Comparison of ENCODE assay signal across 18 cellular contexts in the genomic region with DNA sequence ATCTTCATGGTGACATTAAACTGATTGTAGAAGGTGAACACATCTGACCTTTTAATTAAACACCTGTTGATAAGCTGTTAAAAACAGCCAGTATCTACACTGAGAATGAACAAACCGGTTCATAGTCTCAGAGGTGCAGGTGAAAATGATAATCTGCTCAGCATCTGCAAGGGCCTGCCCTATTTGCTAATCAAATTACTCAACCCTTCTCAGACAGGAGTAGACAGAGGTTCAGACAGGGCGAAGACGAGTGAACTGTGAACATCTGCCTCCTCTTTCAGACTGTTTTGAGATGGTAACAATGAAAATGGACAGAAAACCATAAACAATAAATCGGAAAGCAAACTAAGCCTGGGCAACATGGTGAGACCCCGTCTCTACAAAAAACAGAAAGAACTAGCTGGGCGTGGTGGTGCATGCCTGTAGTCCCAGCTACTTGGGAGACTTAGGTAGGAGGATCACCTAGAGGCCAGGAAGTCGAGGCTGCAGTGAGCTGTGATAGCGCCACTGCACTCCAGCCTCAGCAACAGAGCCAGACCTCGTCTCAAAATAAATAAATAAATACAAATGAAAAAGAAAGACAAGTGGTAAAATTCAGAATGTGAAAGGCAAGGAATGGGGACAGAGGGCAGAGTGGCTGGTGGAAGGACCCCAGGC.
"Had no signal": no experiment of that assay in that cellular context is flagged by ENCODE, and none has a peak within 500 bp of the region (broad histone marks: within the 10 kb centered on the region; RNA-seq: fewer than 3 reads in every experiment).

No MANE protein-coding gene starts in this region.

- H3K9me3 ChIP-seq: adrenal gland, left lung, testis, vagina had no signal

- H3K27ac ChIP-seq: adrenal gland, left lung, testis, vagina had no signal

- DNase-seq: activated B cell treated with CpG ODN at 0.5 μM for 24 hours; activated CD4-positive, alpha-beta T cell treated with anti-CD3 and anti-CD28 coated beads for 36 hours; activated CD4-positive, alpha-beta T cell treated with anti-CD3 and anti-CD28 coated beads, Interleukin-2, amount 50 U/mL, for 4 hours; activated CD8-positive, alpha-beta memory T cell treated with anti-CD3 and anti-CD28 coated beads for 24 hours; activated CD8-positive, alpha-beta memory T cell treated with anti-CD3 and anti-CD28 coated beads, Interleukin-2, amount 50 U/mL, for 4 hours; activated T-cell treated with anti-CD3 and anti-CD28 coated beads, Interleukin-2, amount 50 U/mL, for 24 hours; adrenal gland; cerebellar nuclear complex; cortex of kidney; immature natural killer cell; left lung; naive thymus-derived CD4-positive, alpha-beta T cell; retina; stimulated activated CD4-positive, alpha-beta T cell treated with anti-CD3 and anti-CD28 coated beads, Interleukin-4, amount 100 ng/mL, for 1 hour; stimulated activated naive CD4-positive, alpha-beta T cell; testis had no signal

- H3K4me1 ChIP-seq: left lung had no signal

- H3K4me3 ChIP-seq: adrenal gland, left lung, testis, vagina had no signal

- H3K36me3 ChIP-seq: adrenal gland, left lung, vagina had no signal

- ATAC-seq: activated CD4-positive, alpha-beta T cell treated with anti-CD3 and anti-CD28 coated beads for 36 hours; activated T-helper 17 cell treated with anti-CD3 and anti-CD28 coated beads, Interleukin-2, amount 50 U/mL, for 72 hours; left lung; naive thymus-derived CD4-positive, alpha-beta T cell had no signal

- H3K27me3 ChIP-seq: adrenal gland, left lung, testis, vagina had no signal
